Comparison of ENCODE assay signal across 21 cellular contexts in the genomic region with DNA sequence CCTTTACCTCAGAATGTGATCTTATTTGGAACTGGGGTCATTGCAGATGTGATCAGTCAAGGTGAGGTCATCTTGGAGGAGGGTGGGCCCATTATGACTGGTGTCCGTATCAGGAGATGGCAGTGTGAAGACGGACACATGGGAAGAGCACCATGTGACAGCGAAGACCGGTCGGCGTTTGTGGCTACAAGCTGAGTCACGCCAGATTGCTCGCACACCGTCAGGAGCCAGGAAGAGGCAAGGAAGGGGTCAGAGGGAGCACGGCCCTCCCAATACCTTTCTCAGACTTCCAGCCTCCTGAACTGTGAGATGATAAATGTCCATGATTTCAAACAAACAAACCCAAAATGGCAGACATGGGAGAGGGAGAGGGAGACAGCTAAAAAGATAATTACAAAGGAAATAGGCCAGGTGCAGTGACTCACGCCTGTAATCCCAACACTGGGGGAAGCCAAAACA. TPM values are rescaled to one million over a fixed set of nuclear protein-coding genes. Genes with fewer than 3 reads are reported as not detected.
DNase-seq lines count a peak whose midpoint lies in the region; ATAC-seq and TF ChIP-seq lines count a peak whose summit lies in the region.
"Had no signal": no experiment of that assay in that cellular context is flagged by ENCODE, and none has a peak within 500 bp of the region (broad histone marks: within the 10 kb centered on the region; RNA-seq: fewer than 3 reads in every experiment).

No MANE protein-coding gene starts in this region.

- peaks cover 46% of the 10 kb centered on the region for H3K4me1 Mint-ChIP-seq in activated CD8-positive, alpha-beta T cell treated with anti-CD3 and anti-CD28 coated beads for 36 hours (ENCODE audit: low read depth)
- H3K4me1 Mint-ChIP-seq in activated CD8-positive, alpha-beta T cell treated with anti-CD3 and anti-CD28 coated beads, Interleukin-2, amount 10 ng/mL, durations not matched to agents 7 days and 5 days (ENCODE audit: low read depth): peaks cover 31% of the 10 kb centered on the region
- peaks cover 29% of the 10 kb centered on the region for H3K4me1 Mint-ChIP-seq in activated naive CD8-positive, alpha-beta T cell treated with anti-CD3 and anti-CD28 coated beads, Interleukin-2, amount 50 U/mL, for 24 hours
- H3K4me1 Mint-ChIP-seq in progenitor cell of endocrine pancreas (ENCODE audit: low read depth): peaks cover 21% of the 10 kb centered on the region

- no peak for ATAC-seq in activated CD8-positive, alpha-beta T cell treated with anti-CD3 and anti-CD28 coated beads for 36 hours
- no peak for ATAC-seq in activated CD8-positive, alpha-beta T cell treated with anti-CD3 and anti-CD28 coated beads, Interleukin-2, amount 10 ng/mL, durations not matched to agents 7 days and 5 days
- ATAC-seq in activated naive CD8-positive, alpha-beta T cell treated with anti-CD3 and anti-CD28 coated beads, Interleukin-2, amount 50 U/mL, for 24 hours: no peak
- no peak for ATAC-seq in HG03095 (IDR thresholded peaks at IDR 0.05; ENCODE audit: unreplicated experiment)
- ATAC-seq: A549, right lobe of liver had no signal

- CTCF ChIA-PET in activated CD8-positive, alpha-beta T cell treated with anti-CD3 and anti-CD28 coated beads for 36 hours (lab: Charles Lee): interaction anchor here (1.2 to 6.4 kb wide), 6 partner anchors 11 to 327 kb away, joined by 3 to 146 read pairs (median 30); a partner anchor contains a TSS
- CTCF ChIA-PET in activated CD8-positive, alpha-beta T cell treated with anti-CD3 and anti-CD28 coated beads, Interleukin-2, amount 10 ng/mL, durations not matched to agents 7 days and 5 days (lab: Charles Lee): interaction anchor here (1.6 to 9.0 kb wide), 3 partner anchors 16 to 35 kb away, joined by 4 to 156 read pairs (median 45); a partner anchor contains a TSS

- no peaks in the 10 kb centered on the region for H3K9me3 Mint-ChIP-seq in activated CD8-positive, alpha-beta T cell treated with anti-CD3 and anti-CD28 coated beads for 36 hours
- H3K9me3 Mint-ChIP-seq in activated CD8-positive, alpha-beta T cell treated with anti-CD3 and anti-CD28 coated beads, Interleukin-2, amount 10 ng/mL, durations not matched to agents 7 days and 5 days (ENCODE audit: insufficient read depth): no peaks in the 10 kb centered on the region
- H3K9me3 Mint-ChIP-seq in activated naive CD8-positive, alpha-beta T cell treated with anti-CD3 and anti-CD28 coated beads, Interleukin-2, amount 50 U/mL, for 24 hours: no peaks in the 10 kb centered on the region
- H3K9me3 Mint-ChIP-seq in progenitor cell of endocrine pancreas (ENCODE audit: low read depth): no peaks in the 10 kb centered on the region
- H3K9me3 Mint-ChIP-seq: CD14-positive monocyte; stimulated activated naive CD8-positive, alpha-beta T cell treated with anti-CD3 and anti-CD28 coated beads, Interleukin-15, Interleukin-2, amounts not matched to agents 100 ng/mL and 50 ng/mL, for 24 hours; type B pancreatic cell had no signal

- no peak overlapping the region for H3K4me3 Mint-ChIP-seq in activated CD8-positive, alpha-beta T cell treated with anti-CD3 and anti-CD28 coated beads for 36 hours
- no peak overlapping the region for H3K4me3 Mint-ChIP-seq in activated CD8-positive, alpha-beta T cell treated with anti-CD3 and anti-CD28 coated beads, Interleukin-2, amount 10 ng/mL, durations not matched to agents 7 days and 5 days
- no peak overlapping the region for H3K4me3 Mint-ChIP-seq in activated naive CD8-positive, alpha-beta T cell treated with anti-CD3 and anti-CD28 coated beads, Interleukin-2, amount 50 U/mL, for 24 hours
- H3K4me3 Mint-ChIP-seq in progenitor cell of endocrine pancreas (ENCODE audit: low read depth): no peak overlapping the region
- H3K4me3 Mint-ChIP-seq: CD14-positive monocyte; stimulated activated naive CD8-positive, alpha-beta T cell treated with anti-CD3 and anti-CD28 coated beads, Interleukin-15, Interleukin-2, amounts not matched to agents 100 ng/mL and 50 ng/mL, for 24 hours; type B pancreatic cell had no signal

- intact Hi-C loops in activated CD8-positive, alpha-beta T cell treated with anti-CD3 and anti-CD28 coated beads for 36 hours (cut with micrococcal nuclease): no loop called here

- POLR2A ChIA-PET in activated CD8-positive, alpha-beta T cell treated with anti-CD3 and anti-CD28 coated beads for 36 hours (lab: Charles Lee): interaction anchor here (0.8 to 1.6 kb wide), 4 partner anchors 10 to 30 kb away, joined by 3 to 6 read pairs (median 4); no protein-coding TSS in a partner anchor
- POLR2A ChIA-PET in activated CD8-positive, alpha-beta T cell treated with anti-CD3 and anti-CD28 coated beads, Interleukin-2, amount 10 ng/mL, durations not matched to agents 7 days and 5 days (lab: Charles Lee): no interaction called here

- DNase-seq in activated CD8-positive, alpha-beta T cell treated with anti-CD3 and anti-CD28 coated beads for 36 hours: no peak
- no peak for DNase-seq in activated CD8-positive, alpha-beta T cell treated with anti-CD3 and anti-CD28 coated beads, Interleukin-2, amount 10 ng/mL, durations not matched to agents 7 days and 5 days
- DNase-seq in activated naive CD8-positive, alpha-beta T cell treated with anti-CD3 and anti-CD28 coated beads, Interleukin-2, amount 50 U/mL, for 24 hours: no peak
- DNase-seq in progenitor cell of endocrine pancreas (ENCODE audit: low spot score, unreplicated experiment) (no peak), glomerular visceral epithelial cell (ENCODE audit: extremely low spot score) (no peak)
- DNase-seq: activated naive CD4-positive, alpha-beta T cell; colonic mucosa; DMS79 treated with DMSO at 0.1 percent for 48 hours; GOT3; KBM-7; NCI-H524 treated with DMSO at 0.1 percent for 48 hours; occipital lobe; right lobe of liver; SJCRH30 had no signal

- no peaks in the 10 kb centered on the region for H3K27me3 Mint-ChIP-seq in activated CD8-positive, alpha-beta T cell treated with anti-CD3 and anti-CD28 coated beads for 36 hours
- no peaks in the 10 kb centered on the region for H3K27me3 Mint-ChIP-seq in activated CD8-positive, alpha-beta T cell treated with anti-CD3 and anti-CD28 coated beads, Interleukin-2, amount 10 ng/mL, durations not matched to agents 7 days and 5 days (ENCODE audit: low read depth)
- no peaks in the 10 kb centered on the region for H3K27me3 Mint-ChIP-seq in activated naive CD8-positive, alpha-beta T cell treated with anti-CD3 and anti-CD28 coated beads, Interleukin-2, amount 50 U/mL, for 24 hours
- no peaks in the 10 kb centered on the region for H3K27me3 Mint-ChIP-seq in progenitor cell of endocrine pancreas
- H3K27me3 Mint-ChIP-seq: stimulated activated naive CD8-positive, alpha-beta T cell treated with anti-CD3 and anti-CD28 coated beads, Interleukin-15, Interleukin-2, amounts not matched to agents 100 ng/mL and 50 ng/mL, for 24 hours; type B pancreatic cell had no signal

- peak overlapping the region; percentile 49 for H3K27ac Mint-ChIP-seq in activated CD8-positive, alpha-beta T cell treated with anti-CD3 and anti-CD28 coated beads for 36 hours
- no peak overlapping the region for H3K27ac Mint-ChIP-seq in activated CD8-positive, alpha-beta T cell treated with anti-CD3 and anti-CD28 coated beads, Interleukin-2, amount 10 ng/mL, durations not matched to agents 7 days and 5 days
- peak overlapping the region; percentile 38 for H3K27ac Mint-ChIP-seq in activated naive CD8-positive, alpha-beta T cell treated with anti-CD3 and anti-CD28 coated beads, Interleukin-2, amount 50 U/mL, for 24 hours
- peak overlapping the region; percentile 39 for H3K27ac Mint-ChIP-seq in progenitor cell of endocrine pancreas
- H3K27ac Mint-ChIP-seq: type B pancreatic cell had no signal

- peaks cover 5% of the 10 kb centered on the region for H3K36me3 Mint-ChIP-seq in activated CD8-positive, alpha-beta T cell treated with anti-CD3 and anti-CD28 coated beads for 36 hours (ENCODE audit: low read depth)
- peaks cover 12% of the 10 kb centered on the region for H3K36me3 Mint-ChIP-seq in activated CD8-positive, alpha-beta T cell treated with anti-CD3 and anti-CD28 coated beads, Interleukin-2, amount 10 ng/mL, durations not matched to agents 7 days and 5 days (ENCODE audit: low read depth)
- H3K36me3 Mint-ChIP-seq in activated naive CD8-positive, alpha-beta T cell treated with anti-CD3 and anti-CD28 coated beads, Interleukin-2, amount 50 U/mL, for 24 hours (ENCODE audit: low read depth): peaks cover 7% of the 10 kb centered on the region
- peaks cover 2% of the 10 kb centered on the region for H3K36me3 Mint-ChIP-seq in progenitor cell of endocrine pancreas (ENCODE audit: insufficient read depth)
- H3K36me3 Mint-ChIP-seq: type B pancreatic cell had no signal

- TF ChIP-seq CTCF in activated CD8-positive, alpha-beta T cell treated with anti-CD3 and anti-CD28 coated beads for 36 hours (IDR thresholded peaks at IDR 0.05): no peak
- no peak for TF ChIP-seq CTCF in progenitor cell of endocrine pancreas (IDR thresholded peaks at IDR 0.05; ENCODE audit: unreplicated experiment)

RNA-seq across cellular contexts. Expression of a gene that starts 13.2 kb away (rescaled TPM):
- total RNA-seq in activated CD8-positive, alpha-beta T cell treated with anti-CD3 and anti-CD28 coated beads for 36 hours: 10 to 100 TPM; 48.7 to 50.3 TPM
- 10 to 100 TPM; 69.0 to 72.1 TPM for total RNA-seq in activated CD8-positive, alpha-beta T cell treated with anti-CD3 and anti-CD28 coated beads, Interleukin-2, amount 10 ng/mL, durations not matched to agents 7 days and 5 days
- total RNA-seq in progenitor cell of endocrine pancreas: 57.0 and 62.5 TPM in 2 replicates

RNA-seq across cellular contexts. Expression of a gene that starts 15.0 kb away (rescaled TPM):
- 1 to 10 TPM in 1 of 2 experiments, under 1 TPM in 1; 0.95 to 1.3 TPM for total RNA-seq in activated CD8-positive, alpha-beta T cell treated with anti-CD3 and anti-CD28 coated beads for 36 hours
- 1 to 10 TPM; 1.3 to 1.8 TPM for total RNA-seq in activated CD8-positive, alpha-beta T cell treated with anti-CD3 and anti-CD28 coated beads, Interleukin-2, amount 10 ng/mL, durations not matched to agents 7 days and 5 days
- 1.8 and 2.7 TPM in 2 replicates for total RNA-seq in progenitor cell of endocrine pancreas
- total RNA-seq: fibroblast of villous mesenchyme had no signal

RNA-seq across cellular contexts. Expression of a gene that starts 18.1 kb away (rescaled TPM):
- total RNA-seq in activated CD8-positive, alpha-beta T cell treated with anti-CD3 and anti-CD28 coated beads for 36 hours: under 1 TPM in 1 of 2 experiments, not detected in 1; 0.40 TPM
- total RNA-seq in activated CD8-positive, alpha-beta T cell treated with anti-CD3 and anti-CD28 coated beads, Interleukin-2, amount 10 ng/mL, durations not matched to agents 7 days and 5 days: not detected
- 2.5 and 3.1 TPM in 2 replicates for total RNA-seq in progenitor cell of endocrine pancreas
- total RNA-seq: endothelial cell of umbilical vein, fibroblast of villous mesenchyme had no signal

RNA-seq across cellular contexts. Expression of a gene that starts 23.4 kb away (rescaled TPM):
- not detected for total RNA-seq in activated CD8-positive, alpha-beta T cell treated with anti-CD3 and anti-CD28 coated beads for 36 hours
- not detected for total RNA-seq in activated CD8-positive, alpha-beta T cell treated with anti-CD3 and anti-CD28 coated beads, Interleukin-2, amount 10 ng/mL, durations not matched to agents 7 days and 5 days
- total RNA-seq in progenitor cell of endocrine pancreas: 0.89 TPM in 1 of 2 replicates, not detected in the other
- total RNA-seq: endothelial cell of umbilical vein, fibroblast of villous mesenchyme, SJCRH30 had no signal

RNA-seq across cellular contexts. Expression of a gene that starts 37.7 kb away (rescaled TPM):
- total RNA-seq in activated CD8-positive, alpha-beta T cell treated with anti-CD3 and anti-CD28 coated beads for 36 hours: 1 to 10 TPM; 6.4 to 7.4 TPM
- total RNA-seq in activated CD8-positive, alpha-beta T cell treated with anti-CD3 and anti-CD28 coated beads, Interleukin-2, amount 10 ng/mL, durations not matched to agents 7 days and 5 days: 10 to 100 TPM; 12.3 to 14.7 TPM
- total RNA-seq in progenitor cell of endocrine pancreas: 38.7 and 40.1 TPM in 2 replicates
